8 cellular contexts compared by ENCODE assay signal in genomic region chr20:20712004-20712473, GRCh38. TPM values are rescaled to one million over a fixed set of nuclear protein-coding genes. Genes with fewer than 3 reads are reported as not detected.
A peak's percentile ranks its signal among the peaks of the same experiment; 100 is the strongest.
DNase-seq lines count a peak whose midpoint lies in the region; ATAC-seq and TF ChIP-seq lines count a peak whose summit lies in the region.

No MANE protein-coding gene starts in this region.

- no peak overlapping the region for H3K27ac ChIP-seq in ACC112 (ENCODE audit: low read depth, low read length)

- no peaks in the 10 kb centered on the region for H3K27me3 ChIP-seq in ACC112 (ENCODE audit: insufficient read depth, low read length)

- no peaks in the 10 kb centered on the region for H3K9me3 Mint-ChIP-seq in activated CD4-positive, alpha-beta T cell treated with anti-CD3 and anti-CD28 coated beads, Interleukin-2, amount 10 ng/mL, durations not matched to agents 24 days and 14 days
- no peaks in the 10 kb centered on the region for H3K9me3 Mint-ChIP-seq in osteocyte (ENCODE audit: unreplicated experiment)

- peak overlapping the region; percentile 93 for H3K4me3 Mint-ChIP-seq in activated CD4-positive, alpha-beta T cell treated with anti-CD3 and anti-CD28 coated beads, Interleukin-2, amount 10 ng/mL, durations not matched to agents 24 days and 14 days
- H3K4me3 Mint-ChIP-seq in osteocyte (ENCODE audit: unreplicated experiment): peak overlapping the region; percentile 87

- H3K4me1 Mint-ChIP-seq in activated CD4-positive, alpha-beta T cell treated with anti-CD3 and anti-CD28 coated beads, Interleukin-2, amount 10 ng/mL, durations not matched to agents 24 days and 14 days: peaks cover 33% of the 10 kb centered on the region
- H3K4me1 Mint-ChIP-seq in osteocyte (ENCODE audit: unreplicated experiment): peaks cover 19% of the 10 kb centered on the region

- no peaks in the 10 kb centered on the region for H3K4me1 ChIP-seq in ACC112 (ENCODE audit: control insufficient read depth, insufficient read depth, low read length, unreplicated experiment)

- TF ChIP-seq CTCF in fibroblast of villous mesenchyme (IDR thresholded peaks at IDR 0.05; ENCODE audit: insufficient read depth, low read depth, low read length) (no peak), osteocyte (IDR thresholded peaks at IDR 0.05) (no peak)

- peak overlapping the region; percentile 93 for H3K27ac Mint-ChIP-seq in activated CD4-positive, alpha-beta T cell treated with anti-CD3 and anti-CD28 coated beads, Interleukin-2, amount 10 ng/mL, durations not matched to agents 24 days and 14 days
- peak overlapping the region; percentile 52 for H3K27ac Mint-ChIP-seq in osteocyte (ENCODE audit: unreplicated experiment)

- ATAC-seq in GM18517 (IDR thresholded peaks at IDR 0.05; ENCODE audit: unreplicated experiment) (peak; percentile 8), HG03432 (IDR thresholded peaks at IDR 0.05; ENCODE audit: unreplicated experiment) (peak; percentile 8), HG03565 (IDR thresholded peaks at IDR 0.05; ENCODE audit: unreplicated experiment) (no peak)

- H3K79me2 ChIP-seq in ACC112 (ENCODE audit: control insufficient read depth, insufficient read depth, low read length, unreplicated experiment): no peaks in the 10 kb centered on the region

- peak overlapping the region; percentile 94 for H2AFZ ChIP-seq in ACC112 (ENCODE audit: low read length, unreplicated experiment)

- DNase-seq in activated CD4-positive, alpha-beta T cell treated with anti-CD3 and anti-CD28 coated beads, Interleukin-2, amount 10 ng/mL, durations not matched to agents 24 days and 14 days: peak; percentile 67
- DNase-seq in fibroblast of villous mesenchyme (ENCODE audit: low read depth) (no peak), osteocyte (ENCODE audit: extremely low spot score, unreplicated experiment) (no peak), retina (no peak)

- H3K27me3 Mint-ChIP-seq in activated CD4-positive, alpha-beta T cell treated with anti-CD3 and anti-CD28 coated beads, Interleukin-2, amount 10 ng/mL, durations not matched to agents 24 days and 14 days: peaks cover 3% of the 10 kb centered on the region
- peaks cover 7% of the 10 kb centered on the region for H3K27me3 Mint-ChIP-seq in osteocyte (ENCODE audit: unreplicated experiment)

- peaks cover 10% of the 10 kb centered on the region for H3K36me3 Mint-ChIP-seq in activated CD4-positive, alpha-beta T cell treated with anti-CD3 and anti-CD28 coated beads, Interleukin-2, amount 10 ng/mL, durations not matched to agents 24 days and 14 days (ENCODE audit: low read depth)
- no peaks in the 10 kb centered on the region for H3K36me3 Mint-ChIP-seq in osteocyte (ENCODE audit: unreplicated experiment)

- H3K4me3 ChIP-seq in ACC112 (ENCODE audit: low read depth, low read length) (peak overlapping the region; percentile 93), fibroblast of villous mesenchyme (ENCODE audit: low read depth, low read length) (peak overlapping the region; percentile 82)

- intact Hi-C loops in activated CD4-positive, alpha-beta T cell treated with anti-CD3 and anti-CD28 coated beads, Interleukin-2, amount 10 ng/mL, durations not matched to agents 24 days and 14 days (cut with micrococcal nuclease): loop anchor here (1.0 to 5.0 kb wide), 4 partner anchors 215 to 695 kb away; partner anchors contain the start of genes CFAP61, CRNKL1, INSM1 and NAA20

- no peaks in the 10 kb centered on the region for H3K36me3 ChIP-seq in ACC112 (ENCODE audit: insufficient read depth, low read length)

RNA-seq across cellular contexts. Expression of gene RALGAPA2, which starts 0.4 kb away (rescaled TPM):
- total RNA-seq in activated CD4-positive, alpha-beta T cell treated with anti-CD3 and anti-CD28 coated beads, Interleukin-2, amount 10 ng/mL, durations not matched to agents 24 days and 14 days: 14.6 and 18.7 TPM in 2 replicates
- total RNA-seq in fibroblast of villous mesenchyme (4.2 and 5.6 TPM in 2 replicates), osteocyte (15.2 and 19.1 TPM in 2 replicates)
